Comparison of ENCODE assay signal across 20 cellular contexts in the genomic region with DNA sequence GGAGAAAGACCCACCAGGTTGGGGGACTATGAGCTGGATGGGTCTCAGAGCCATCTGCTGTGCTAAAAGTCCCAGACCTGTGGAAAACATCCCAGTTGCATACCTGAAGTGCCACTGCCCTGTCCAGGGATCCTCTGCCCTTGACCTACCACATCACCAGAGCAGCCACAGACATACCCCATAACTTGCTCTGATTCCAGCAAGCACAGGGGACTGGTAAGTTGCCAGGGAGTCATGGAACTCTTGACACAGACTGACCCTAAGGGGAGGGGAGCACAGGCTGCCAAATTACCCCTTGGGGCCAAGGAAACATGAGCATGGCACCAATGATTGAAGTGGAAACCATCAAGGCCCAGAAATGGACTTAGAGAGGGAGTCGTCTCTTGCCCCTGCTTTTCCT.
DNase-seq lines count a peak whose midpoint lies in the region; ATAC-seq, FAIRE-seq and TF ChIP-seq lines count a peak whose summit lies in the region.
"Had no signal": no experiment of that assay in that cellular context is flagged by ENCODE, and none has a peak within 500 bp of the region (broad histone marks: within the 10 kb centered on the region; RNA-seq: fewer than 3 reads in every experiment).

No MANE protein-coding gene starts in this region.

- 85% methylated on average over 1 of the region's 1 CpG; no CpG with 5 or more reads in 1 of the 2 experiments for WGBS in H1 (ENCODE audit: extremely low coverage in 1 of 2, insufficient coverage in 1 of 2, insufficient read length in 1 of 2, insufficient replicate concordance in 2 of 2, low coverage in 1 of 2, low lambda C conversion rate in 2 of 2, missing lambda C conversion rate in 1 of 2), 2 experiments
- 73% methylated on average over 1 of the region's 1 CpG for WGBS in mesenchymal stem cell
- no CpG with 5 or more reads among the region's 1 CpG for WGBS in trophoblast cell (ENCODE audit: extremely low coverage, insufficient coverage, insufficient read length)

- no peak overlapping the region for H3K18ac ChIP-seq in H1 (ENCODE audit: extremely low read depth, low read length)
- no peak overlapping the region for H3K18ac ChIP-seq in mesenchymal stem cell (ENCODE audit: low read depth in 1 of 2, low read length in 2 of 2)
- H3K18ac ChIP-seq in trophoblast cell (ENCODE audit: low read length), result peak overlapping the region; percentile 4

- H2BK5ac ChIP-seq in H1 (ENCODE audit: low read depth, low read length) (peak overlapping the region; percentile 88; the same call in 1 of the 2 replicates), mesenchymal stem cell (ENCODE audit: low read depth, low read length, poor library complexity, severe bottlenecking) (no peak overlapping the region), trophoblast cell (ENCODE audit: low read depth, low read length, poor library complexity) (peak overlapping the region; percentile 75)

- H3K23ac ChIP-seq in H1 (ENCODE audit: insufficient read length) (no peak overlapping the region), mesenchymal stem cell (ENCODE audit: low read length in 2 of 2) (no peak overlapping the region), trophoblast cell (ENCODE audit: low read length) (no peak overlapping the region)

- POLR2A ChIA-PET in H1 (lab: Charles Lee; ENCODE audit: partially characterized antibody), result no interaction called here

- H3K9me3 ChIP-seq in right atrium auricular region, result no peaks in the 10 kb centered on the region
- H3K9me3 ChIP-seq in H1 (ENCODE audit: insufficient read depth in 2 of 2, low read depth in 1 of 2, low read length in 1 of 2), result no peaks in the 10 kb centered on the region
- peaks cover 20% of the 10 kb centered on the region for H3K9me3 ChIP-seq in mesenchymal stem cell (ENCODE audit: control insufficient read depth, low read length)
- peaks cover 4% of the 10 kb centered on the region for H3K9me3 ChIP-seq in trophoblast cell (ENCODE audit: insufficient read depth, low read depth, low read length)
- H3K9me3 ChIP-seq: BLaER1, HAP-1 had no signal

- no peak overlapping the region for H3K4me2 ChIP-seq in H1 (ENCODE audit: insufficient read depth in 1 of 2, low read depth in 2 of 2, low read length in 2 of 2)
- no peak overlapping the region for H3K4me2 ChIP-seq in mesenchymal stem cell (ENCODE audit: low read length, poor library complexity, severe bottlenecking)
- H3K4me2 ChIP-seq in trophoblast cell (ENCODE audit: low read length), result peak overlapping the region; percentile 48
- H3K4me2 ChIP-seq: BLaER1 had no signal

- no peak overlapping the region for H3K56ac ChIP-seq in H1 (replicated peaks; ENCODE audit: insufficient read length, low read depth, low read length)

- H4K8ac ChIP-seq in H1 (ENCODE audit: extremely low read depth, insufficient read depth, low read length) (peak overlapping the region; percentile 79; the same call in 1 of the 2 replicates), mesenchymal stem cell (ENCODE audit: low read length) (no peak overlapping the region), trophoblast cell (ENCODE audit: low read depth, low read length) (no peak overlapping the region)

- H3K27me3 ChIP-seq in right atrium auricular region (no peaks in the 10 kb centered on the region), H1 (replicated peaks in 1 of 4; ENCODE audit: control insufficient read depth in 3 of 4, extremely low read depth in 1 of 4, insufficient read depth in 3 of 4, low read length in 3 of 4) (no peaks in the 10 kb centered on the region), mesenchymal stem cell (ENCODE audit: control insufficient read depth in 1 of 2, insufficient read depth in 1 of 2, low read length in 2 of 2) (no peaks in the 10 kb centered on the region), trophoblast cell (ENCODE audit: insufficient read depth, low read length) (no peaks in the 10 kb centered on the region)
- H3K27me3 ChIP-seq: BLaER1 had no signal

- H3K27ac ChIP-seq in right atrium auricular region (no peak overlapping the region), H1 (ENCODE audit: low read depth, low read length) (no peak overlapping the region), mesenchymal stem cell (ENCODE audit: low read length, poor library complexity, severe bottlenecking) (peak overlapping the region; percentile 82), trophoblast cell (ENCODE audit: low read depth, low read length) (peak overlapping the region; percentile 57)
- H3K27ac ChIP-seq: 22Rv1, BLaER1, C4-2B had no signal

- no peak for FAIRE-seq in H1 (lab: Jason Lieb, UNC)
- FAIRE-seq: A204.1, D721Med, GM12878 had no signal

- H2BK15ac ChIP-seq in H1 (ENCODE audit: low read length) (no peak overlapping the region), mesenchymal stem cell (ENCODE audit: low read depth, poor library complexity, severe bottlenecking) (no peak overlapping the region)

- no peaks in the 10 kb centered on the region for H3K79me1 ChIP-seq in H1 (ENCODE audit: low read depth, low read length)
- H3K79me1 ChIP-seq in mesenchymal stem cell (replicated peaks; ENCODE audit: low read length, poor library complexity, severe bottlenecking), result no peaks in the 10 kb centered on the region
- peaks cover 6% of the 10 kb centered on the region for H3K79me1 ChIP-seq in trophoblast cell (ENCODE audit: low read length)

- H2BK20ac ChIP-seq in H1 (ENCODE audit: low read length), result peak overlapping the region; percentile 82

- intact Hi-C loops in cardiac septum (cut with DNase I), result no loop called here

- H4K5ac ChIP-seq in H1 (ENCODE audit: insufficient read length, low read depth, low read length), result no peak overlapping the region

- H3K23me2 ChIP-seq in H1 (ENCODE audit: low read depth, low read length), result no peaks in the 10 kb centered on the region

- peak; percentile 58 for DNase-seq in cardiac septum (ENCODE audit: low spot score)
- no peak for DNase-seq in right atrium auricular region (ENCODE audit: low spot score)
- no peak for DNase-seq in H1 (ENCODE audit: low read depth in 1 of 2, low spot score in 2 of 2)
- no peak for DNase-seq in mesenchymal stem cell
- DNase-seq in trophoblast cell, result no peak
- no peak for DNase-seq in middle frontal gyrus (ENCODE audit: extremely low spot score, low spot score)
- DNase-seq in T-helper 1 cell, result no peak
- DNase-seq: CD4-positive, CD25-positive, alpha-beta regulatory T cell; CD8-positive, alpha-beta T cell; DMS 273 treated with DMSO at 0.1 percent for 48 hours; DMS79; GDM1 had no signal

- no peak for TF ChIP-seq RAD21 in H1 (IDR thresholded peaks at IDR 0.05 in 1 of 2, conservative IDR thresholded peaks at IDR 0.05 in 1 of 2; ENCODE audit: low read depth in 2 of 2, low read length in 2 of 2)

- H2BK120ac ChIP-seq in H1 (replicated peaks; ENCODE audit: low read depth, low read length), result no peak overlapping the region
- H2BK120ac ChIP-seq in mesenchymal stem cell (ENCODE audit: low read depth, low read length), result no peak overlapping the region
- peak overlapping the region; percentile 29 for H2BK120ac ChIP-seq in trophoblast cell (ENCODE audit: insufficient read depth, low read length, poor library complexity)

- no peak for TF ChIP-seq EP300 in H1 (IDR thresholded peaks at IDR 0.05; ENCODE audit: borderline replicate concordance in 1 of 2, low read depth in 2 of 2, low read length in 2 of 2)

- H2BK12ac ChIP-seq in H1 (ENCODE audit: low read depth, low read length) (peak overlapping the region; percentile 88; the same call in 1 of the 2 replicates), mesenchymal stem cell (ENCODE audit: low read length in 2 of 2) (peak overlapping the region in 1 of 2 experiments; percentile 39), trophoblast cell (ENCODE audit: low read length) (peak overlapping the region; percentile 83)

- TF ChIP-seq CTCF in right atrium auricular region (IDR thresholded peaks at IDR 0.05) (no peak), H1 (IDR thresholded peaks at IDR 0.05; ENCODE audit: control extremely low read depth in 1 of 3, insufficient read depth in 1 of 3, low read depth in 1 of 3, low read length in 3 of 3) (no peak)

- H4K20me1 ChIP-seq in H1 (replicated peaks in 1 of 2; ENCODE audit: control insufficient read depth in 1 of 2, insufficient read depth in 2 of 2, low read length in 2 of 2), result no peaks in the 10 kb centered on the region
- H4K20me1 ChIP-seq: BLaER1 had no signal

- no peaks in the 10 kb centered on the region for H3K79me2 ChIP-seq in H1 (ENCODE audit: control insufficient read depth in 1 of 2, insufficient read depth in 2 of 2, low read length in 2 of 2)
- H3K79me2 ChIP-seq in trophoblast cell (ENCODE audit: control insufficient read depth, insufficient read depth, low read length, poor library complexity), result no peaks in the 10 kb centered on the region

- H3K9ac ChIP-seq in H1 (replicated peaks in 1 of 4; ENCODE audit: extremely low read depth in 1 of 4, low read depth in 3 of 4, low read length in 3 of 4) (no peak overlapping the region), mesenchymal stem cell (ENCODE audit: low read length) (no peak overlapping the region), trophoblast cell (ENCODE audit: low read length) (no peak overlapping the region)
- H3K9ac ChIP-seq: BLaER1 had no signal

- no peaks in the 10 kb centered on the region for H3K4me1 ChIP-seq in right atrium auricular region
- peaks cover 0 to 4% (median 1%) of the 10 kb centered on the region in 4 experiments; a peak in 1 of 7 replicates for H3K4me1 ChIP-seq in H1 (replicated peaks in 1 of 4; ENCODE audit: control insufficient read depth in 3 of 4, insufficient read depth in 4 of 4, low read length in 3 of 4)
- peaks cover 4% of the 10 kb centered on the region for H3K4me1 ChIP-seq in mesenchymal stem cell (ENCODE audit: control insufficient read depth, insufficient read depth, low read depth, low read length)
- H3K4me1 ChIP-seq in trophoblast cell (ENCODE audit: control insufficient read depth in 1 of 2, insufficient read depth in 2 of 2, low read length in 2 of 2), result peaks cover 12 to 16% of the 10 kb centered on the region in 2 experiments
- H3K4me1 ChIP-seq: BLaER1, HAP-1 had no signal

- CTCF ChIA-PET in H1 (lab: Charles Lee; ENCODE audit: partially characterized antibody), result interaction anchor here (0.6 kb wide), 1 partner anchor 19 kb away, joined by 3 read pairs; no protein-coding TSS in a partner anchor

- no peaks in the 10 kb centered on the region for H3K36me3 ChIP-seq in right atrium auricular region
- H3K36me3 ChIP-seq in H1 (ENCODE audit: control insufficient read depth in 2 of 4, insufficient read depth in 4 of 4, low read length in 3 of 4), result no peaks in the 10 kb centered on the region
- no peaks in the 10 kb centered on the region for H3K36me3 ChIP-seq in mesenchymal stem cell (ENCODE audit: control insufficient read depth in 1 of 2, insufficient read depth in 2 of 2, low read depth in 1 of 2, low read length in 2 of 2)
- H3K36me3 ChIP-seq in trophoblast cell (ENCODE audit: control insufficient read depth in 1 of 2, insufficient read depth in 2 of 2, low read length in 2 of 2), result no peaks in the 10 kb centered on the region
- H3K36me3 ChIP-seq: BLaER1, HAP-1 had no signal

- H4K12ac ChIP-seq in trophoblast cell (ENCODE audit: low read depth, low read length), result no peak overlapping the region

- H3K4ac ChIP-seq in H1 (replicated peaks; ENCODE audit: insufficient read length, low read depth, low read length) (peak overlapping the region; percentile 57), mesenchymal stem cell (ENCODE audit: low read depth in 1 of 2, low read length in 2 of 2) (no peak overlapping the region), trophoblast cell (ENCODE audit: low read depth, low read length) (no peak overlapping the region)

- H3K4me3 ChIP-seq in right atrium auricular region (no peak overlapping the region), H1 (ENCODE audit: extremely low read depth in 1 of 4, insufficient read depth in 2 of 4, low read depth in 3 of 4, low read length in 4 of 4) (no peak overlapping the region), mesenchymal stem cell (ENCODE audit: insufficient read depth in 1 of 2, low read depth in 1 of 2, low read length in 2 of 2) (no peak overlapping the region), trophoblast cell (ENCODE audit: low read depth, low read length) (no peak overlapping the region)
- H3K4me3 ChIP-seq: BLaER1, GM12878, HAP-1 had no signal

- H4K91ac ChIP-seq in H1 (replicated peaks; ENCODE audit: insufficient read length, low read length) (peak overlapping the region; percentile 65), mesenchymal stem cell (ENCODE audit: low read length) (no peak overlapping the region), trophoblast cell (ENCODE audit: low read depth, low read length) (peak overlapping the region; percentile 52)

- no peak for ATAC-seq in GM18870 (IDR thresholded peaks at IDR 0.05; ENCODE audit: unreplicated experiment)
- ATAC-seq: CD8-positive, alpha-beta T cell; GM12878 had no signal

- H2AK5ac ChIP-seq in H1 (ENCODE audit: low read depth, low read length) (0 out of 2 replicates have a peak overlapping the region, but pooled peaks have one; percentile 1), mesenchymal stem cell (ENCODE audit: low read length, severe bottlenecking) (peak overlapping the region; percentile 98), trophoblast cell (ENCODE audit: low read length) (peak overlapping the region; percentile 50)

- H3K14ac ChIP-seq in H1 (ENCODE audit: insufficient read length) (no peak overlapping the region), mesenchymal stem cell (ENCODE audit: low read length in 2 of 2) (no peak overlapping the region), trophoblast cell (ENCODE audit: low read length) (peak overlapping the region; percentile 21)

- H2AFZ ChIP-seq in H1 (ENCODE audit: low read length), result 0 out of 2 replicates have a peak overlapping the region, but pooled peaks have one; percentile 47
- H2AFZ ChIP-seq in mesenchymal stem cell (ENCODE audit: low read depth, low read length), result no peak overlapping the region
- H2AFZ ChIP-seq in trophoblast cell (ENCODE audit: insufficient read depth, low read length, poor library complexity), result no peak overlapping the region

- TF ChIP-seq POLR2A in H1 (IDR thresholded peaks at IDR 0.05; ENCODE audit: control extremely low read depth in 1 of 2, low read depth in 2 of 2, low read length in 2 of 2), result no peak

Comparison
In these comparisons a context has a peak if more than half of its experiments do, and no peak if none do; other contexts are left out.
1. H3K27ac ChIP-seq: peak in mesenchymal stem cell (single experiment) and trophoblast cell (single experiment); none in right atrium auricular region (0 of 2) and H1 (single experiment).
2. H2AK5ac ChIP-seq: peak in every context shown above with its lines; median percentile 98 in mesenchymal stem cell; 50 in trophoblast cell; 1 in H1.